In genomic region chr4:140813804-140814203, GRCh38 we compare ENCODE assay signal across 24 cellular contexts. TPM values are rescaled to one million over a fixed set of nuclear protein-coding genes. Genes with fewer than 3 reads are reported as not detected.
"Had no signal": no experiment of that assay in that cellular context is flagged by ENCODE, and none has a peak within 500 bp of the region (broad histone marks: within the 10 kb centered on the region; RNA-seq: fewer than 3 reads in every experiment).

No MANE protein-coding gene starts in this region.

- H3K27ac ChIP-seq: brain microvascular endothelial cell, cardiac muscle cell, VCaP had no signal

- H3K4me3 ChIP-seq: cardiac muscle cell had no signal

- H3K4me3 Mint-ChIP-seq: activated CD4-positive, alpha-beta T cell treated with anti-CD3 and anti-CD28 coated beads for 36 hours; activated CD8-positive, alpha-beta T cell treated with anti-CD3 and anti-CD28 coated beads, Interleukin-2, amount 10 ng/mL, durations not matched to agents 7 days and 5 days had no signal

- ATAC-seq: activated CD4-positive, alpha-beta T cell treated with anti-CD3 and anti-CD28 coated beads for 36 hours; activated CD8-positive, alpha-beta T cell treated with anti-CD3 and anti-CD28 coated beads, Interleukin-2, amount 10 ng/mL, durations not matched to agents 7 days and 5 days; activated naive CD4-positive, alpha-beta T cell treated with anti-CD3 and anti-CD28 coated beads, Interleukin-2, amount 50 U/mL, for 72 hours; PC-3 had no signal

- H3K36me3 ChIP-seq: brain microvascular endothelial cell, cardiac muscle cell had no signal

- DNase-seq: activated CD4-positive, alpha-beta T cell treated with anti-CD3 and anti-CD28 coated beads for 36 hours; activated CD8-positive, alpha-beta memory T cell treated with anti-CD3 and anti-CD28 coated beads, Interleukin-2, amount 50 U/mL, for 48 hours; activated CD8-positive, alpha-beta T cell treated with anti-CD3 and anti-CD28 coated beads, Interleukin-2, amount 10 ng/mL, durations not matched to agents 7 days and 5 days; activated naive CD4-positive, alpha-beta T cell; activated T-cell treated with anti-CD3 and anti-CD28 coated beads, Interleukin-2, amount 50 U/mL, for 1 hour; amygdala; brain microvascular endothelial cell; Kasumi-1; KBM-7; NCI-H1048; NCI-H1930; NCI-H2171; NCI-H2227 treated with DMSO at 0.1 percent for 48 hours; NCI-H446 treated with DMSO at 0.1 percent for 48 hours; NCI-H524 treated with DMSO at 0.1 percent for 48 hours; NCI-H748 treated with DMSO at 0.1 percent for 48 hours; PC-3; SHP77; T-helper 1 cell had no signal

- FAIRE-seq: RCC 7860 had no signal

- H3K36me3 Mint-ChIP-seq: activated naive CD4-positive, alpha-beta T cell treated with anti-CD3 and anti-CD28 coated beads, Interleukin-2, amount 50 U/mL, for 72 hours had no signal

- H3K27ac Mint-ChIP-seq: activated CD4-positive, alpha-beta T cell treated with anti-CD3 and anti-CD28 coated beads for 36 hours; activated CD8-positive, alpha-beta T cell treated with anti-CD3 and anti-CD28 coated beads, Interleukin-2, amount 10 ng/mL, durations not matched to agents 7 days and 5 days; activated naive CD4-positive, alpha-beta T cell treated with anti-CD3 and anti-CD28 coated beads, Interleukin-2, amount 50 U/mL, for 72 hours had no signal

- H3K4me1 Mint-ChIP-seq: activated CD4-positive, alpha-beta T cell treated with anti-CD3 and anti-CD28 coated beads for 36 hours had no signal

RNA-seq across cellular contexts. Expression of gene TBC1D9, which starts 57.6 kb away (rescaled TPM):
- total RNA-seq: activated CD8-positive, alpha-beta T cell treated with anti-CD3 and anti-CD28 coated beads, Interleukin-2, amount 10 ng/mL, durations not matched to agents 7 days and 5 days; T-helper 2 cell treated with Interferon-gamma antibody and Interleukin-4, amounts not matched to agents 100 ng/mL and 5 ng/mL, for 36 hours had no signal
